ENCODE assay signal across 17 cellular contexts in the genomic region with DNA sequence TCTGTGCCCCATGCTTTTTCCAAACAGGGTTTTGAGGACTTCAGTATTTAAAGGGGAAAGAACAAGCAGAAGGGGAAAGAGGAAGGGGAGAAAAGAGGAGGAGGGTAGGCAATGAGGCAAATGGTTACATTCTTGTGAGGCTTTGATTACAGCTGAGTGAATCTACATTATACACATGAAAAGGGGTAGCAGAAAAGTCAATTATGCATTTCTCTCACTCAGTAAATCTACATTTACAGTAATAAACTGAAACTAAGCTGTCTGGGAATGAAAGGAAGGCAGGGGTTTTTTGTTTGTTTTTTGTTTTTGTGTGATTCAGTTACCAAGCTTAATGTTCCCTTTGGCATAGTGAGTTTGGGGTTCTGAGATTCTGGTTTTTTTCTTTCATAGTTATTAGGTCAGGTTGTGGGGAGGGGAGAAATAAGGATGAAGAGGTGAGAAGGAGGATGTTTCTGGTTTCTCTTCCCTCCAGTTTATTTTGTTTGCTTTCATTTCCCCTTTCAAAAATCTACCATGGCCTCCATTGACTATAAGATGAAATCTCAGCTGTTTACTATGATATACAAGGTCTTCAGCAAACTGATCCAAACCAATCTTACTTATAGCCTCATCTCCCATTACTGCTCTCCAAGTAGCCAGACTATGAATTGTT. TPM values are rescaled to one million over a fixed set of nuclear protein-coding genes. Genes with fewer than 3 reads are reported as not detected.
DNase-seq lines count a peak whose midpoint lies in the region; ATAC-seq and TF ChIP-seq lines count a peak whose summit lies in the region.
"Had no signal": no experiment of that assay in that cellular context is flagged by ENCODE, and none has a peak within 500 bp of the region (broad histone marks: within the 10 kb centered on the region; RNA-seq: fewer than 3 reads in every experiment).

No MANE protein-coding gene starts in this region.

- peak; percentile 31 for DNase-seq in medulla oblongata (ENCODE audit: extremely low spot score)
- DNase-seq in upper lobe of left lung, result no peak
- DNase-seq in SKM-1 (lab: John Stamatoyannopoulos, UW; ENCODE audit: unreplicated experiment), result no peak
- DNase-seq in stimulated activated CD4-positive, alpha-beta T cell treated with anti-CD3 and anti-CD28 coated beads, Interleukin-4, amount 100 ng/mL, for 24 hours, result no peak
- DNase-seq in occipital lobe (lab: John Stamatoyannopoulos, UW), result no peak
- DNase-seq: activated naive CD4-positive, alpha-beta T cell treated with anti-CD3 and anti-CD28 coated beads, Interleukin-2, amount 10 ng/mL, durations not matched to agents 7 days and 5 days; DMS79 treated with DMSO at 0.1 percent for 48 hours; foreskin fibroblast; immature natural killer cell; NCI-H2081 treated with DMSO at 0.1 percent for 48 hours; stimulated activated CD4-positive, alpha-beta T cell treated with anti-CD3 and anti-CD28 coated beads, Interleukin-2, amount 100 ng/mL, for 48 hours had no signal

- peaks cover 0 to 9% (median 0%) of the 10 kb centered on the region in 4 donors for H3K4me1 ChIP-seq in upper lobe of left lung
- H3K4me1 ChIP-seq: breast epithelium, vagina had no signal

- TF ChIP-seq EP300 in upper lobe of left lung (IDR thresholded peaks at IDR 0.05), result no peak

- H3K4me3 ChIP-seq in upper lobe of left lung, result no peak overlapping the region
- H3K4me3 ChIP-seq: breast epithelium, vagina had no signal

- no peaks in the 10 kb centered on the region for H3K9me3 ChIP-seq in upper lobe of left lung
- H3K9me3 ChIP-seq: breast epithelium, vagina had no signal

- H3K27me3 ChIP-seq in upper lobe of left lung, result no peaks in the 10 kb centered on the region
- H3K27me3 ChIP-seq: breast epithelium, vagina had no signal

- H3K36me3 ChIP-seq in upper lobe of left lung, result no peaks in the 10 kb centered on the region
- H3K36me3 ChIP-seq: breast epithelium, vagina had no signal

- TF ChIP-seq POLR2A in upper lobe of left lung (IDR thresholded peaks at IDR 0.05), result no peak

- H3K27ac ChIP-seq in upper lobe of left lung, result no peak overlapping the region
- H3K27ac ChIP-seq: breast epithelium, vagina had no signal

- no peak for TF ChIP-seq CTCF in upper lobe of left lung (IDR thresholded peaks at IDR 0.05)

- ATAC-seq in GM18498 (IDR thresholded peaks at IDR 0.05; ENCODE audit: unreplicated experiment) (peak; percentile 63), GM21515 (IDR thresholded peaks at IDR 0.05; ENCODE audit: unreplicated experiment) (peak; percentile 66), HG03460 (IDR thresholded peaks at IDR 0.05; ENCODE audit: unreplicated experiment) (peak; percentile 51), upper lobe of left lung (ENCODE audit: low FRiP score in 2 of 2) (no peak)

RNA-seq across cellular contexts. Expression of a gene that starts 18.7 kb away (rescaled TPM):
- total RNA-seq in upper lobe of left lung, result 1 to 10 TPM in 2 of 6 donors, under 1 TPM in 4; under 0.01 to 1.6 (median 0.22) TPM
- total RNA-seq in occipital lobe, result not detected
- total RNA-seq: renal cortical epithelial cell, vagina had no signal

RNA-seq across cellular contexts. Expression of a gene that starts 42.6 kb away (rescaled TPM):
- total RNA-seq in upper lobe of left lung (100 to 1,000 TPM; 291 to 729 (median 637) TPM), occipital lobe (15.3 TPM)

Comparison
In these comparisons a context has a peak if more than half of its experiments do, and no peak if none do; other contexts are left out.
1. ATAC-seq: peak in GM18498 (single experiment), GM21515 (single experiment) and HG03460 (single experiment); none in upper lobe of left lung (0 of 2).
2. RNA of a gene that starts 42.6 kb away (total RNA-seq): 291 to 729 TPM in upper lobe of left lung; 15.3 TPM in occipital lobe (single experiment); every median in the first group is over 10 times any median in the second.